Comparison of ENCODE assay signal across 7 cellular contexts in the genomic region with DNA sequence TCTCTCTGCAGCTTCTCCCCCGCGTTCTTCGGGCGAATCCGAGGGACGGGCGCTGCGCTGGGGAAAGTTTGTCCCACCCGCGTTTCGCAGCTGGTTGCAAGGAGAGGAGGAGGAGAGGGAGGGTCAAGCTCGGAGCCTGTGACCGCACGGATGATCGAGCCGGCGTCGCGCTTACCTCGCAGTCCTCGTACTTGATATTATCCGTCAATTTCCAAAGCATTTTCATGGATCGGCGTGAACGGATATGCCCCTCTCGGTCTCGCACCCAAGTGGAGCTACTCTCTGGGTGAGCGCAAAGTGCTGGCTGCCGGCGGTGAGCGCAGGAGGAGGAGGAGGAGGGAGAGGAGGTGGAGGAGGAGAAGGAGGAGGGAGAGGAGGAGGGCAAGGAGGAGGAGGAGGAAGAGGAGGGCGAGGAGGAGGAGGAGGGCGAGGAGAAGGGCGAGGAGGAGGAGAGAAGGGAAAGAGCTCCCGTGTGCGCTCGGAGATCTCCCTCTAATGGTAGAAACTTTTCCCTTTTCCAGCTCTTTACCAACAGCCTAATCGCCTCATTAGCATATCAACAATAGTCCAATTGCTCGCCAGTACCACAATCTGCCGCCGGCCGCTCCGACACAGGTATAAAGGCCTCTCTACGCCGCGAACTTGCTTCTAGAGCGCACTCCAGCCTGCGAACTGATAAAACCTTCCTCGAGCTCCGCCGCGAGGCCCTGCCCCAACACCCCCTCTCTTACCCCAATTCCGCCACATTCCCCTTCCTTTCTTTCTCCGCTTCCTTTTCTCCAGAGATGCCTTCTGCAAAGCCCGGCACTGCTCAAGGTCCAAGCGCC. TPM values are rescaled to one million over a fixed set of nuclear protein-coding genes. Genes with fewer than 3 reads are reported as not detected.
DNase-seq lines count a peak whose midpoint lies in the region; ATAC-seq, FAIRE-seq and TF ChIP-seq lines count a peak whose summit lies in the region.

Gene TFAP2A (minus strand): TSS at position 309 of the 827 bp plus-strand sequence. CDS start 83 bp downstream, at position 226.

- H3K4me1 ChIP-seq in Panc1 (ENCODE audit: control insufficient read depth, insufficient read depth, low read length) = peaks cover 29% of the 10 kb centered on the region
- H3K4me1 ChIP-seq in sigmoid colon = peaks cover 0 to 60% (median 49%) of the 10 kb centered on the region in 4 donors
- H3K4me1 ChIP-seq in ovary (ENCODE audit: insufficient read depth) = peaks cover 18% of the 10 kb centered on the region

- TF ChIP-seq POLR2A in GM12892 (IDR thresholded peaks at IDR 0.05; ENCODE audit: low read depth, low read length) = no peak
- TF ChIP-seq POLR2A in sigmoid colon (IDR thresholded peaks at IDR 0.05) = no peak
- no peak for TF ChIP-seq POLR2A in ovary (IDR thresholded peaks at IDR 0.05)

- BruUV-seq in Panc1 (replicated peaks; lab: Mats Ljungman, UMichigan) = no TSS peak

- ATAC-seq in Panc1 (peak; percentile 43), HG02623 (IDR thresholded peaks at IDR 0.05; ENCODE audit: unreplicated experiment) (no peak)

- 6 to 8% methylated on average over 56 of the region's 56 CpGs for WGBS in sigmoid colon, 2 donors
- 2% methylated on average over 56 of the region's 56 CpGs for WGBS in ovary, 3 donors

- in situ Hi-C loops in Panc1 (cut with HindIII; ENCODE audit: low pct_unique_long_range_greater_than_20kb, low sequenced_read_pairs) = no loop called here

- TF ChIP-seq CTCF in Panc1 (IDR thresholded peaks at IDR 0.05) (peak; percentile 77), epithelial cell of proximal tubule (conservative IDR thresholded peaks at IDR 0.05; ENCODE audit: low read depth, low read length) (peak; percentile 48), sigmoid colon (IDR thresholded peaks at IDR 0.05) (no peak), ovary (IDR thresholded peaks at IDR 0.05) (no peak)

- intact Hi-C loops in Panc1 (cut with micrococcal nuclease; ENCODE audit: unreplicated experiment) = loop anchor here (5.0 kb wide), 1 partner anchor 1163 kb away; no protein-coding TSS in a partner anchor
- intact Hi-C loops in sigmoid colon (cut with DNase I) = no loop called here
- intact Hi-C loops in ovary (cut with DNase I) = no loop called here

- CTCF ChIA-PET in Panc1 (lab: Charles Lee) = interaction anchor here (0.5 to 1.5 kb wide), 11 partner anchors 9 to 1432 kb away, joined by 3 to 7 read pairs (median 5); no protein-coding TSS in a partner anchor

- H3K27me3 ChIP-seq in Panc1 (ENCODE audit: control insufficient read depth, insufficient read depth, low read length) (no peaks in the 10 kb centered on the region), sigmoid colon (peaks cover 76 to 99% (median 94%) of the 10 kb centered on the region in 3 donors), ovary (peaks cover 15% of the 10 kb centered on the region)

- H3K36me3 ChIP-seq in Panc1 (ENCODE audit: control insufficient read depth, insufficient read depth, low read length) = no peaks in the 10 kb centered on the region
- H3K36me3 ChIP-seq in sigmoid colon = no peaks in the 10 kb centered on the region
- H3K36me3 ChIP-seq in ovary = no peaks in the 10 kb centered on the region

- peak within 1 kb of the TSS; percentile 99 for H3K27ac ChIP-seq in Panc1 (ENCODE audit: low read length)
- no peak within 1 kb of the TSS for H3K27ac ChIP-seq in sigmoid colon
- H3K27ac ChIP-seq in ovary = no peak within 1 kb of the TSS

- H3K9me3 ChIP-seq in Panc1 (ENCODE audit: control insufficient read depth, insufficient read depth, low read depth, low read length) (no peaks in the 10 kb centered on the region), sigmoid colon (no peaks in the 10 kb centered on the region), ovary (peaks cover 0 to 9% of the 10 kb centered on the region in 2 donors)

- DNase-seq in GM12892 (ENCODE audit: insufficient read length) = no peak
- no peak for DNase-seq in Panc1 (ENCODE audit: low read depth, low spot score)
- DNase-seq in epithelial cell of proximal tubule (ENCODE audit: low read depth) = no peak
- no peak for DNase-seq in sigmoid colon
- no peak for DNase-seq in ovary
- DNase-seq in activated effector memory CD4-positive, alpha-beta T cell treated with Interleukin-2 at 50 U/mL for 16 hours = no peak

- H3K4me3 ChIP-seq in Panc1 (ENCODE audit: low read depth in 2 of 2, low read length in 2 of 2) (peak within 1 kb of the TSS; percentile 96 to 100), epithelial cell of proximal tubule (ENCODE audit: low read depth, low read length) (peak within 1 kb of the TSS; percentile 56), sigmoid colon (peak within 1 kb of the TSS in 3 of 4 donors; percentile 20 to 31 (median 20)), ovary (no peak within 1 kb of the TSS)

- no peak for TF ChIP-seq EP300 in sigmoid colon (IDR thresholded peaks at IDR 0.05)
- no peak for TF ChIP-seq EP300 in ovary (IDR thresholded peaks at IDR 0.05)

- FAIRE-seq in GM12892 (lab: Jason Lieb, UNC) = peak; percentile 21

- POLR2A ChIA-PET in Panc1 (lab: Charles Lee) = interaction anchor here (0.6 to 1.6 kb wide), 8 partner anchors 9 to 1103 kb away, joined by 3 to 9 read pairs (median 4); no protein-coding TSS in a partner anchor

RNA-seq across cellular contexts. Expression of gene TFAP2A, which starts in this region (rescaled TPM):
- 1.5 TPM for polyA plus RNA-seq in GM12892 (2012; ENCODE audit: missing spikeins)
- total RNA-seq in Panc1 (2021; ENCODE audit: unreplicated experiment) = 83.9 TPM
- polyA plus RNA-seq in Panc1 (2012; ENCODE audit: insufficient read length) = 95.0 TPM
- total RNA-seq in epithelial cell of proximal tubule = 6.4 and 17.8 TPM in 2 replicates
- under 1 TPM; 0.16 to 0.36 (median 0.27) TPM for total RNA-seq in sigmoid colon
- under 1 TPM in 1 of 3 donors, not detected in 2; 0.13 TPM for polyA plus RNA-seq in sigmoid colon
- under 1 TPM in 6 of 7 donors, not detected in 1; 0.10 to 0.67 (median 0.20) TPM for total RNA-seq in ovary
- under 1 TPM; 0.12 to 0.15 TPM for polyA plus RNA-seq in ovary

Comparison
In these comparisons a context has a peak if more than half of its experiments do, and no peak if none do; other contexts are left out.
1. CTCF ChIP-seq: peak in Panc1 (single experiment) and epithelial cell of proximal tubule (single experiment); none in sigmoid colon (0 of 4) and ovary (0 of 3).